8 cellular contexts compared by ENCODE assay signal in genomic region chr7:65006094-65006992, GRCh38. TPM values are rescaled to one million over a fixed set of nuclear protein-coding genes. Genes with fewer than 3 reads are reported as not detected.
DNase-seq lines count a peak whose midpoint lies in the region; ATAC-seq and TF ChIP-seq lines count a peak whose summit lies in the region.

Gene ERV3-1 (minus strand): TSS chr7:65006687. CDS start chr7:64993026, 13,661 bp downstream.

- TF ChIP-seq CTCF in GM06990 (IDR thresholded peaks at IDR 0.05; ENCODE audit: insufficient read depth, low read length, poor library complexity, severe bottlenecking) (no peak), osteocyte (IDR thresholded peaks at IDR 0.05) (no peak)

- H3K27ac ChIP-seq in thymus (ENCODE audit: low read depth), result peak within 1 kb of the TSS; percentile 91

- peak within 1 kb of the TSS; percentile 89 for H3K4me3 ChIP-seq in GM06990 (replicated peaks; ENCODE audit: low read depth, low read length)
- H3K4me3 ChIP-seq in thymus (ENCODE audit: low read length), result peak within 1 kb of the TSS; percentile 86

- intact Hi-C loops in head of caudate nucleus (cut with DNase I), result loop anchor here (2.0 kb wide), 1 partner anchor 32 kb away; no protein-coding TSS in a partner anchor

- H3K4me1 Mint-ChIP-seq in activated naive CD8-positive, alpha-beta T cell treated with anti-CD3 and anti-CD28 coated beads for 36 hours, result peaks cover 30% of the 10 kb centered on the region
- peaks cover 26% of the 10 kb centered on the region for H3K4me1 Mint-ChIP-seq in osteocyte (ENCODE audit: unreplicated experiment)

- H3K36me3 ChIP-seq in GM06990 (ENCODE audit: control insufficient read depth, insufficient read depth, low read length) (peaks cover 4% of the 10 kb centered on the region), thymus (ENCODE audit: control insufficient read depth, insufficient read depth) (peaks cover 9% of the 10 kb centered on the region)

- H3K9me3 Mint-ChIP-seq in activated naive CD8-positive, alpha-beta T cell treated with anti-CD3 and anti-CD28 coated beads for 36 hours, result peaks cover 24% of the 10 kb centered on the region
- H3K9me3 Mint-ChIP-seq in osteocyte (ENCODE audit: unreplicated experiment), result peaks cover 17% of the 10 kb centered on the region

- H3K27me3 Mint-ChIP-seq in activated naive CD8-positive, alpha-beta T cell treated with anti-CD3 and anti-CD28 coated beads for 36 hours, result no peaks in the 10 kb centered on the region
- H3K27me3 Mint-ChIP-seq in osteocyte (ENCODE audit: unreplicated experiment), result no peaks in the 10 kb centered on the region

- peaks cover 8% of the 10 kb centered on the region for H3K4me1 ChIP-seq in thymus (ENCODE audit: control insufficient read depth, insufficient read depth, low read length)

- peak; percentile 85 for DNase-seq in GM06990 (ENCODE audit: extremely low read depth, insufficient read length)
- peak; percentile 99 for DNase-seq in NCI-H1092 treated with DMSO at 0.1 percent for 48 hours (lab: John Stamatoyannopoulos, UW)
- DNase-seq in SKM-1 (lab: John Stamatoyannopoulos, UW; ENCODE audit: unreplicated experiment), result peak; percentile 93
- DNase-seq in activated naive CD8-positive, alpha-beta T cell treated with anti-CD3 and anti-CD28 coated beads for 36 hours, result peak; percentile 90
- peak; percentile 95 to 99 (median 98) for DNase-seq in head of caudate nucleus
- DNase-seq in osteocyte (ENCODE audit: extremely low spot score, unreplicated experiment), result peak; percentile 96

- ATAC-seq in HG02571 (IDR thresholded peaks at IDR 0.05; ENCODE audit: unreplicated experiment), result peak; percentile 100

- peak within 1 kb of the TSS; percentile 94 for H3K27ac Mint-ChIP-seq in activated naive CD8-positive, alpha-beta T cell treated with anti-CD3 and anti-CD28 coated beads for 36 hours
- H3K27ac Mint-ChIP-seq in osteocyte (ENCODE audit: unreplicated experiment), result peak within 1 kb of the TSS; percentile 99

- under 1% methylated on average over 33 of the region's 33 CpGs for WGBS in thymus

- H3K27me3 ChIP-seq in GM06990 (replicated peaks; ENCODE audit: control insufficient read depth, insufficient read depth, low read length) (no peaks in the 10 kb centered on the region), thymus (ENCODE audit: control insufficient read depth, insufficient read depth) (no peaks in the 10 kb centered on the region)

- H3K9me3 ChIP-seq in thymus (ENCODE audit: control insufficient read depth), result no peaks in the 10 kb centered on the region

- peaks cover 46% of the 10 kb centered on the region for H3K36me3 Mint-ChIP-seq in activated naive CD8-positive, alpha-beta T cell treated with anti-CD3 and anti-CD28 coated beads for 36 hours
- peaks cover 29% of the 10 kb centered on the region for H3K36me3 Mint-ChIP-seq in osteocyte (ENCODE audit: unreplicated experiment)

- peak within 1 kb of the TSS; percentile 94 for H3K4me3 Mint-ChIP-seq in activated naive CD8-positive, alpha-beta T cell treated with anti-CD3 and anti-CD28 coated beads for 36 hours
- H3K4me3 Mint-ChIP-seq in osteocyte (ENCODE audit: unreplicated experiment), result peak within 1 kb of the TSS; percentile 95

RNA-seq across cellular contexts. Expression of gene ERV3-1, which starts in this region (rescaled TPM):
- 1 to 10 TPM; 5.3 to 6.1 TPM for total RNA-seq in activated naive CD8-positive, alpha-beta T cell treated with anti-CD3 and anti-CD28 coated beads for 36 hours
- total RNA-seq in osteocyte, result 15.9 and 19.0 TPM in 2 replicates
- 7.7 TPM for polyA plus RNA-seq in thymus

Comparison
In these comparisons a context has a peak if more than half of its experiments do, and no peak if none do; other contexts are left out.
1. Peak in every context shown above with its lines: DNase-seq, ATAC-seq, H3K4me3 ChIP-seq and H3K27ac ChIP-seq.